13 cellular contexts compared by ENCODE assay signal in the genomic region with DNA sequence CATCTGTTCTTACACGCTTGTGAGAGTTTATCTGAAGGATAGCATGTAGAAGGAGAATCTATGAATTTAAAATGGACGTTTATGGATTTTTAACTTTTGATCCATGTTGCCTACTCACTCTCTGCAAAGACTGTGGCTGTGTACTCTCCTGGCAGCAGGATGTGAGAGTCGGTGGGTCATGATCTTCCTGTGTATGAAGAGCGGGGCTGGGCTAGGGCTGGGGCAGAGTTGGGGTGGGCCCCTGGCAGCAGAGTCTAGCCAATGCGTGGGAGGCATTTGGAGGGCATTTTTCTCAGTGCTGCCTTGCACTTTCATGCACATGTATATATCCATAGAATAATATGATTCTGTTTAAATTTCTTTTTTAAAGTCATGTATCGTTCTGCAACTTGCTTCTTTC. TPM values are rescaled to one million over a fixed set of nuclear protein-coding genes. Genes with fewer than 3 reads are reported as not detected.
DNase-seq lines count a peak whose midpoint lies in the region; ATAC-seq and TF ChIP-seq lines count a peak whose summit lies in the region.
"Had no signal": no experiment of that assay in that cellular context is flagged by ENCODE, and none has a peak within 500 bp of the region (broad histone marks: within the 10 kb centered on the region; RNA-seq: fewer than 3 reads in every experiment).

No MANE protein-coding gene starts in this region.

- no peaks in the 10 kb centered on the region for H3K79me2 ChIP-seq in neural progenitor cell (ENCODE audit: low read depth)

- H3K9ac ChIP-seq in BLaER1 (no peak overlapping the region; the same call in 1 of the 2 replicates), neural progenitor cell (no peak overlapping the region)
- H3K9ac ChIP-seq in BLaER1 treated with 17β-estradiol and CSF1 and Interleukin-3, amounts not matched to agents 10 nM and 100 nM: peak overlapping the region in 8 of 11 experiments; percentile 19 to 76 (median 58); a peak in 14 of 22 replicates
- H3K9ac ChIP-seq: GM23248 had no signal

- H2AFZ ChIP-seq in neural progenitor cell (replicated peaks): no peak overlapping the region
- H2AFZ ChIP-seq: GM23248 had no signal

- H3K4me1 Mint-ChIP-seq in neural progenitor cell: peaks cover 20% of the 10 kb centered on the region
- H3K4me1 Mint-ChIP-seq: CD4-positive, CD25-positive, alpha-beta regulatory T cell had no signal

- H4K20me1 ChIP-seq in BLaER1 (no peaks in the 10 kb centered on the region), neural progenitor cell (ENCODE audit: low read depth) (peaks cover 61% of the 10 kb centered on the region)
- peaks cover 0 to 9% (median 0%) of the 10 kb centered on the region in 11 experiments; a peak in 4 of 22 replicates for H4K20me1 ChIP-seq in BLaER1 treated with 17β-estradiol and CSF1 and Interleukin-3, amounts not matched to agents 10 nM and 100 nM

- H3K27me3 ChIP-seq in BLaER1 (no peaks in the 10 kb centered on the region), neural progenitor cell (no peaks in the 10 kb centered on the region), upper lobe of right lung (no peaks in the 10 kb centered on the region), sigmoid colon (no peaks in the 10 kb centered on the region), gastroesophageal sphincter (no peaks in the 10 kb centered on the region)
- H3K27me3 ChIP-seq in BLaER1 treated with 17β-estradiol and CSF1 and Interleukin-3, amounts not matched to agents 10 nM and 100 nM: no peaks in the 10 kb centered on the region
- H3K27me3 ChIP-seq: BE2C had no signal

- intact Hi-C loops in upper lobe of right lung (cut with DNase I): no loop called here
- intact Hi-C loops in sigmoid colon (cut with DNase I): no loop called here

- no peak overlapping the region for H3K4me3 ChIP-seq in BLaER1
- H3K4me3 ChIP-seq in BLaER1 treated with 17β-estradiol and CSF1 and Interleukin-3, amounts not matched to agents 10 nM and 100 nM: no peak overlapping the region; a peak in 2 of 20 replicates
- no peak overlapping the region for H3K4me3 ChIP-seq in neural progenitor cell
- no peak overlapping the region for H3K4me3 ChIP-seq in upper lobe of right lung
- H3K4me3 ChIP-seq in sigmoid colon: no peak overlapping the region
- H3K4me3 ChIP-seq in gastroesophageal sphincter: no peak overlapping the region
- H3K4me3 ChIP-seq: A549, GM12878, GM23248 had no signal

- peak; percentile 36 for DNase-seq in NCI-H69 (lab: John Stamatoyannopoulos, UW)
- no peak for DNase-seq in neural progenitor cell (ENCODE audit: low spot score)
- no peak for DNase-seq in upper lobe of right lung
- no peak for DNase-seq in sigmoid colon
- DNase-seq: BE2C; CD4-positive, CD25-positive, alpha-beta regulatory T cell; DMS79; GM23248 had no signal

- H3K36me3 ChIP-seq in BLaER1: no peaks in the 10 kb centered on the region
- H3K36me3 ChIP-seq in BLaER1 treated with 17β-estradiol and CSF1 and Interleukin-3, amounts not matched to agents 10 nM and 100 nM: no peaks in the 10 kb centered on the region
- no peaks in the 10 kb centered on the region for H3K36me3 ChIP-seq in neural progenitor cell
- no peaks in the 10 kb centered on the region for H3K36me3 ChIP-seq in upper lobe of right lung
- no peaks in the 10 kb centered on the region for H3K36me3 ChIP-seq in sigmoid colon
- no peaks in the 10 kb centered on the region for H3K36me3 ChIP-seq in gastroesophageal sphincter
- H3K36me3 ChIP-seq: BE2C had no signal

- H3F3A ChIP-seq in neural progenitor cell (ENCODE audit: low read depth): no peaks in the 10 kb centered on the region

- H3K27ac ChIP-seq in BLaER1: peak overlapping the region; percentile 85
- peak overlapping the region in 8 of 11 experiments; percentile 57 to 85 (median 82); a peak in 16 of 22 replicates for H3K27ac ChIP-seq in BLaER1 treated with 17β-estradiol and CSF1 and Interleukin-3, amounts not matched to agents 10 nM and 100 nM
- no peak overlapping the region for H3K27ac ChIP-seq in neural progenitor cell
- no peak overlapping the region for H3K27ac ChIP-seq in upper lobe of right lung
- H3K27ac ChIP-seq in sigmoid colon: no peak overlapping the region
- H3K27ac ChIP-seq in gastroesophageal sphincter: no peak overlapping the region
- H3K27ac ChIP-seq: A549, GM23248 had no signal

- H3K4me1 ChIP-seq in BLaER1 (peaks cover 68% of the 10 kb centered on the region), neural progenitor cell (peaks cover under 1% of the 10 kb centered on the region), upper lobe of right lung (no peaks in the 10 kb centered on the region), sigmoid colon (peaks cover 0 to 54% (median 24%) of the 10 kb centered on the region in 4 donors), gastroesophageal sphincter (peaks cover 0 to 25% (median 0%) of the 10 kb centered on the region in 3 donors)
- H3K4me1 ChIP-seq in BLaER1 treated with 17β-estradiol and CSF1 and Interleukin-3, amounts not matched to agents 10 nM and 100 nM: peaks cover 19 to 75% (median 65%) of the 10 kb centered on the region in 10 experiments
- H3K4me1 ChIP-seq: BE2C had no signal

- TF ChIP-seq POLR2A in sigmoid colon (IDR thresholded peaks at IDR 0.05) (no peak), gastroesophageal sphincter (IDR thresholded peaks at IDR 0.05) (no peak)

- no peaks in the 10 kb centered on the region for H3K9me3 ChIP-seq in BLaER1
- no peaks in the 10 kb centered on the region for H3K9me3 ChIP-seq in BLaER1 treated with 17β-estradiol and CSF1 and Interleukin-3, amounts not matched to agents 10 nM and 100 nM (replicated peaks in 1 of 11)
- H3K9me3 ChIP-seq in neural progenitor cell (ENCODE audit: low read depth): no peaks in the 10 kb centered on the region
- no peaks in the 10 kb centered on the region for H3K9me3 ChIP-seq in upper lobe of right lung
- H3K9me3 ChIP-seq in sigmoid colon: no peaks in the 10 kb centered on the region
- no peaks in the 10 kb centered on the region for H3K9me3 ChIP-seq in gastroesophageal sphincter
- H3K9me3 ChIP-seq: A549, BE2C had no signal

- no peak overlapping the region for H3K4me3 Mint-ChIP-seq in neural progenitor cell
- H3K4me3 Mint-ChIP-seq: CD4-positive, CD25-positive, alpha-beta regulatory T cell had no signal

- peaks cover 7% of the 10 kb centered on the region for H3K27me3 Mint-ChIP-seq in neural progenitor cell (ENCODE audit: insufficient read depth, low read depth)

- no peak for TF ChIP-seq EP300 in sigmoid colon (IDR thresholded peaks at IDR 0.05)
- no peak for TF ChIP-seq EP300 in gastroesophageal sphincter (IDR thresholded peaks at IDR 0.05)

- no peak for ATAC-seq in upper lobe of right lung
- no peak for ATAC-seq in gastroesophageal sphincter
- ATAC-seq: A549, GM12878 had no signal

- TF ChIP-seq CTCF in neural progenitor cell (IDR thresholded peaks at IDR 0.05): no peak
- TF ChIP-seq CTCF in upper lobe of right lung (IDR thresholded peaks at IDR 0.05): no peak
- TF ChIP-seq CTCF in sigmoid colon (IDR thresholded peaks at IDR 0.05): no peak
- TF ChIP-seq CTCF in gastroesophageal sphincter (IDR thresholded peaks at IDR 0.05): no peak

- H3K4me2 ChIP-seq in BLaER1: peak overlapping the region; percentile 92
- peak overlapping the region; percentile 49 to 90 (median 86); a peak in 21 of 22 replicates for H3K4me2 ChIP-seq in BLaER1 treated with 17β-estradiol and CSF1 and Interleukin-3, amounts not matched to agents 10 nM and 100 nM
- no peak overlapping the region for H3K4me2 ChIP-seq in neural progenitor cell
- H3K4me2 ChIP-seq: A549 had no signal

- H3K27ac Mint-ChIP-seq in neural progenitor cell: peak overlapping the region; percentile 81
- H3K27ac Mint-ChIP-seq: CD4-positive, CD25-positive, alpha-beta regulatory T cell had no signal

- no peaks in the 10 kb centered on the region for H3K9me3 Mint-ChIP-seq in neural progenitor cell
- H3K9me3 Mint-ChIP-seq: CD4-positive, CD25-positive, alpha-beta regulatory T cell had no signal

- WGBS in sigmoid colon, 2 donors: 63 to 83% methylated on average over 6 of the region's 6 CpGs
- 48 to 67% methylated on average over 6 of the region's 6 CpGs for WGBS in gastroesophageal sphincter (ENCODE audit: low coverage in 1 of 2), 2 donors

- H3K36me3 Mint-ChIP-seq in neural progenitor cell: no peaks in the 10 kb centered on the region
- H3K36me3 Mint-ChIP-seq: CD4-positive, CD25-positive, alpha-beta regulatory T cell had no signal

RNA-seq across cellular contexts. Expression of gene DAB2IP, which starts 24.0 kb away (rescaled TPM):
- total RNA-seq in neural progenitor cell (ENCODE audit: low replicate concordance) (24.3 and 41.7 TPM in 2 replicates), upper lobe of right lung (81.6 TPM), sigmoid colon (10 to 100 TPM; 20.1 to 50.7 (median 39.9) TPM), gastroesophageal sphincter (10 to 100 TPM; 42.0 to 93.4 (median 47.9) TPM)
- 10 to 100 TPM; 25.8 to 52.4 (median 34.7) TPM for polyA plus RNA-seq in sigmoid colon
- total RNA-seq: CD4-positive, CD25-positive, alpha-beta regulatory T cell had no signal
- polyA plus RNA-seq: CD4-positive, CD25-positive, alpha-beta regulatory T cell had no signal

Comparison
In these comparisons a context has a peak if more than half of its experiments do, and no peak if none do; other contexts are left out.
1. H3K9ac ChIP-seq: peak in BLaER1 treated with 17β-estradiol and CSF1 and Interleukin-3, amounts not matched to agents 10 nM and 100 nM (8 of 11); none in BLaER1 (single experiment) and neural progenitor cell (single experiment).
2. H3K27ac ChIP-seq: peak in BLaER1 (single experiment) and BLaER1 treated with 17β-estradiol and CSF1 and Interleukin-3, amounts not matched to agents 10 nM and 100 nM (8 of 11); none in neural progenitor cell (single experiment), upper lobe of right lung (single experiment), sigmoid colon (0 of 4) and gastroesophageal sphincter (0 of 4).